In the genomic region with DNA sequence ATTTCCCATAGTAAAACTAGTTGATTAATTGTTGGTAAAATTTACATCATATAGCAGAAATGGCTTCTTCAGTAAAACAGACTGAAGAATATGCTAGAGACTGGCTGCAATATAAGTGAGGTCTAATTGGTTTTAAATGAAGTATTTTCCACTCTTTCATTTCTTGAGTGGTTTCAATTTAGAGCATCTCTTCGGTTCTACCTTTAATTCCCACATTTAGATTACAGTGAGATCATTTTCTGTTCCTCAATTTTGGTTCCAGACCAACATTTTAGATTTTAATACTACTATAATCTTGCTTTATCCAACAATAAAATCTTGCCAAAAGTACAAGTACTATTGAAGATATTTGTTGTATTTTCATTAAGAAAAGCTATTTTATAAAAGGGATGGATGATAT, we compare ENCODE assay signal across 1 cellular context.
TF ChIP-seq lines count a peak whose summit lies in the region.

No MANE protein-coding gene starts in this region.

TF ChIP-seq in endothelial cell of umbilical vein, 7 proteins besides CTCF, POLR2A, EP300 and RAD21:
- TF ChIP-seq MYC (IDR thresholded peaks at IDR 0.05; ENCODE audit: low read depth, low read length) (no peak), EZH2 (IDR thresholded peaks at IDR 0.05; ENCODE audit: borderline replicate concordance, low read depth, low read length, severe bottlenecking) (no peak), FOS (IDR thresholded peaks at IDR 0.05; ENCODE audit: borderline replicate concordance, insufficient read depth, low read length) (no peak), GATA2 (IDR thresholded peaks at IDR 0.05; ENCODE audit: insufficient read depth, insufficient read length, low read depth, low read length) (no peak), POLR2AphosphoS5 (IDR thresholded peaks at IDR 0.05; ENCODE audit: insufficient read depth, low read depth, low read length) (no peak), JUN (IDR thresholded peaks at IDR 0.05; ENCODE audit: borderline replicate concordance, insufficient read depth, insufficient read length, low read depth) (no peak)
- TF ChIP-seq, protein P1, sequence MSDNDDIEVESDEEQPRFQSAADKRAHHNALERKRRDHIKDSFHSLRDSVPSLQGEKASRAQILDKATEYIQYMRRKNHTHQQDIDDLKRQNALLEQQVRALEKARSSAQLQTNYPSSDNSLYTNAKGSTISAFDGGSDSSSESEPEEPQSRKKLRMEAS (IDR thresholded peaks at IDR 0.05; ENCODE audit: insufficient read depth, insufficient read length), result no peak
